Comparison of ENCODE assay signal across 1 cellular context in the genomic region with DNA sequence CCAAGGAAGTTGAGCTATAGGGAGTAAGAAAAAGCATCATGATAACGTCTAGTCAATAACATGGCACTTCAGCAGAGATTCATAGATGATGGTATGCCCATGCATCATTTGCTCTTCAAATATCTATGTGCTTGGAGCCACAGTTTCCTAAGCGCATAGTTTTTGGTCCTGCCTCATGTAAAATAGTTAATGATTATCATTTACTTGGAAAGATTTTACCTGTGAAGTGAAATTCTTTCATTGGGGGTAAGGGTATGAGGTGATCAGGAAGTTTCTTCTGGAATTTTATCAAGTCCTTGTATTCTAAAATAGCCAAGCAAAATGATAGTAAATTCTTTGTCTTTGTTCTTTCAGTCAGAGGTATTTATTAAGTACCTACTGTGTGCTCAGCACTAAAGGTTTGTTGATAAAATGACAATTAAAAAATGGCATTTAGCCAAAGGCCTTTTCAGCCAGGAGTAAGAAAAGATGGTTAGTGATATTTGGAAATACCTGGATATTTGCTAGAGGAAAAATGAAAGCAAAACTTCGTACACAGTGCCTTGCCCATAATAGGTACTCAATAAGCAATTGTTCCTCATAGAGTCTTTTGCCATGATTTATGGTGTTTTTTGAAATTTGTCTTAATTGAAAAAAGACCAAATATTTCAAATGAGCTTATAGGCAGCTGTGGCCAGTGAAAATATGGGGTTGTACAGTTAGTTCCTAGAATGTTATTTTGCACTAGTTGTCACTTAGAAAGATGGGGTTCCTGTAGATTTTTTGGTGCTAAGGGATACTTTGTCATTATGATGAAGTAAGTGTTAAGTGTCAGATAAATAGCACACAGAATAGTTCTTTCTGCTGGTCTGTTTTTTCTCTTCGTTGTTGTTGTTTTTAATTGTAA.
TF ChIP-seq lines count a peak whose summit lies in the region.

No MANE protein-coding gene starts in this region.

TF ChIP-seq in K562, 482 proteins besides CTCF, POLR2A, EP300 and RAD21 (continued from another document and continues in another):
- TF ChIP-seq, protein P1, sequence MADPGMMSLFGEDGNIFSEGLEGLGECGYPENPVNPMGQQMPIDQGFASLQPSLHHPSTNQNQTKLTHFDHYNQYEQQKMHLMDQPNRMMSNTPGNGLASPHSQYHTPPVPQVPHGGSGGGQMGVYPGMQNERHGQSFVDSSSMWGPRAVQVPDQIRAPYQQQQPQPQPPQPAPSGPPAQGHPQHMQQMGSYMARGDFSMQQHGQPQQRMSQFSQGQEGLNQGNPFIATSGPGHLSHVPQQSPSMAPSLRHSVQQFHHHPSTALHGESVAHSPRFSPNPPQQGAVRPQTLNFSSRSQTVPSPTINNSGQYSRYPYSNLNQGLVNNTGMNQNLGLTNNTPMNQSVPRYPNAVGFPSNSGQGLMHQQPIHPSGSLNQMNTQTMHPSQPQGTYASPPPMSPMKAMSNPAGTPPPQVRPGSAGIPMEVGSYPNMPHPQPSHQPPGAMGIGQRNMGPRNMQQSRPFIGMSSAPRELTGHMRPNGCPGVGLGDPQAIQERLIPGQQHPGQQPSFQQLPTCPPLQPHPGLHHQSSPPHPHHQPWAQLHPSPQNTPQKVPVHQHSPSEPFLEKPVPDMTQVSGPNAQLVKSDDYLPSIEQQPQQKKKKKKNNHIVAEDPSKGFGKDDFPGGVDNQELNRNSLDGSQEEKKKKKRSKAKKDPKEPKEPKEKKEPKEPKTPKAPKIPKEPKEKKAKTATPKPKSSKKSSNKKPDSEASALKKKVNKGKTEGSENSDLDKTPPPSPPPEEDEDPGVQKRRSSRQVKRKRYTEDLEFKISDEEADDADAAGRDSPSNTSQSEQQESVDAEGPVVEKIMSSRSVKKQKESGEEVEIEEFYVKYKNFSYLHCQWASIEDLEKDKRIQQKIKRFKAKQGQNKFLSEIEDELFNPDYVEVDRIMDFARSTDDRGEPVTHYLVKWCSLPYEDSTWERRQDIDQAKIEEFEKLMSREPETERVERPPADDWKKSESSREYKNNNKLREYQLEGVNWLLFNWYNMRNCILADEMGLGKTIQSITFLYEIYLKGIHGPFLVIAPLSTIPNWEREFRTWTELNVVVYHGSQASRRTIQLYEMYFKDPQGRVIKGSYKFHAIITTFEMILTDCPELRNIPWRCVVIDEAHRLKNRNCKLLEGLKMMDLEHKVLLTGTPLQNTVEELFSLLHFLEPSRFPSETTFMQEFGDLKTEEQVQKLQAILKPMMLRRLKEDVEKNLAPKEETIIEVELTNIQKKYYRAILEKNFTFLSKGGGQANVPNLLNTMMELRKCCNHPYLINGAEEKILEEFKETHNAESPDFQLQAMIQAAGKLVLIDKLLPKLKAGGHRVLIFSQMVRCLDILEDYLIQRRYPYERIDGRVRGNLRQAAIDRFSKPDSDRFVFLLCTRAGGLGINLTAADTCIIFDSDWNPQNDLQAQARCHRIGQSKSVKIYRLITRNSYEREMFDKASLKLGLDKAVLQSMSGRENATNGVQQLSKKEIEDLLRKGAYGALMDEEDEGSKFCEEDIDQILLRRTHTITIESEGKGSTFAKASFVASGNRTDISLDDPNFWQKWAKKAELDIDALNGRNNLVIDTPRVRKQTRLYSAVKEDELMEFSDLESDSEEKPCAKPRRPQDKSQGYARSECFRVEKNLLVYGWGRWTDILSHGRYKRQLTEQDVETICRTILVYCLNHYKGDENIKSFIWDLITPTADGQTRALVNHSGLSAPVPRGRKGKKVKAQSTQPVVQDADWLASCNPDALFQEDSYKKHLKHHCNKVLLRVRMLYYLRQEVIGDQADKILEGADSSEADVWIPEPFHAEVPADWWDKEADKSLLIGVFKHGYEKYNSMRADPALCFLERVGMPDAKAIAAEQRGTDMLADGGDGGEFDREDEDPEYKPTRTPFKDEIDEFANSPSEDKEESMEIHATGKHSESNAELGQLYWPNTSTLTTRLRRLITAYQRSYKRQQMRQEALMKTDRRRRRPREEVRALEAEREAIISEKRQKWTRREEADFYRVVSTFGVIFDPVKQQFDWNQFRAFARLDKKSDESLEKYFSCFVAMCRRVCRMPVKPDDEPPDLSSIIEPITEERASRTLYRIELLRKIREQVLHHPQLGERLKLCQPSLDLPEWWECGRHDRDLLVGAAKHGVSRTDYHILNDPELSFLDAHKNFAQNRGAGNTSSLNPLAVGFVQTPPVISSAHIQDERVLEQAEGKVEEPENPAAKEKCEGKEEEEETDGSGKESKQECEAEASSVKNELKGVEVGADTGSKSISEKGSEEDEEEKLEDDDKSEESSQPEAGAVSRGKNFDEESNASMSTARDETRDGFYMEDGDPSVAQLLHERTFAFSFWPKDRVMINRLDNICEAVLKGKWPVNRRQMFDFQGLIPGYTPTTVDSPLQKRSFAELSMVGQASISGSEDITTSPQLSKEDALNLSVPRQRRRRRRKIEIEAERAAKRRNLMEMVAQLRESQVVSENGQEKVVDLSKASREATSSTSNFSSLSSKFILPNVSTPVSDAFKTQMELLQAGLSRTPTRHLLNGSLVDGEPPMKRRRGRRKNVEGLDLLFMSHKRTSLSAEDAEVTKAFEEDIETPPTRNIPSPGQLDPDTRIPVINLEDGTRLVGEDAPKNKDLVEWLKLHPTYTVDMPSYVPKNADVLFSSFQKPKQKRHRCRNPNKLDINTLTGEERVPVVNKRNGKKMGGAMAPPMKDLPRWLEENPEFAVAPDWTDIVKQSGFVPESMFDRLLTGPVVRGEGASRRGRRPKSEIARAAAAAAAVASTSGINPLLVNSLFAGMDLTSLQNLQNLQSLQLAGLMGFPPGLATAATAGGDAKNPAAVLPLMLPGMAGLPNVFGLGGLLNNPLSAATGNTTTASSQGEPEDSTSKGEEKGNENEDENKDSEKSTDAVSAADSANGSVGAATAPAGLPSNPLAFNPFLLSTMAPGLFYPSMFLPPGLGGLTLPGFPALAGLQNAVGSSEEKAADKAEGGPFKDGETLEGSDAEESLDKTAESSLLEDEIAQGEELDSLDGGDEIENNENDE (IDR thresholded peaks at IDR 0.05; ENCODE audit: low read depth, low read length): no peak
- TF ChIP-seq SMC3 (conservative IDR thresholded peaks at IDR 0.05; ENCODE audit: insufficient read depth, low read depth, low read length) (no peak), IRF2 (CRISPR knock-in tag; IDR thresholded peaks at IDR 0.05) (no peak), SRF (CRISPR knock-in tag; IDR thresholded peaks at IDR 0.05) (0 out of 4 replicates have a peak, but pooled peaks of 1 of the 2 experiments have one; percentile 38), GATA2 (CRISPR knock-in tag; IDR thresholded peaks at IDR 0.05) (no peak), ZNF668 (CRISPR knock-in tag; IDR thresholded peaks at IDR 0.05) (peak; percentile 90), ZNF584 (CRISPR knock-in tag; IDR thresholded peaks at IDR 0.05; ENCODE audit: low read depth) (no peak), DACH1 (IDR thresholded peaks at IDR 0.05; ENCODE audit: partially characterized antibody) (no peak), HDAC3 (IDR thresholded peaks at IDR 0.05; ENCODE audit: borderline replicate concordance, partially characterized antibody) (no peak), ZNF12 (CRISPR knock-in tag; IDR thresholded peaks at IDR 0.05) (no peak), NR2F6 (CRISPR knock-in tag; IDR thresholded peaks at IDR 0.05) (no peak), HDAC6 (IDR thresholded peaks at IDR 0.05; ENCODE audit: low read depth, low read length) (no peak), ILF3 (IDR thresholded peaks at IDR 0.05; ENCODE audit: borderline replicate concordance) (no peak), TAF9B (IDR thresholded peaks at IDR 0.05; ENCODE audit: partially characterized antibody) (peak; percentile 18), NUFIP1 (IDR thresholded peaks at IDR 0.05; ENCODE audit: partially characterized antibody) (no peak), TRIM28 (IDR thresholded peaks at IDR 0.05) (no peak), NFATC3 (IDR thresholded peaks at IDR 0.05) (peak; percentile 65; the same call in 1 of the 2 replicates), CBX1 (IDR thresholded peaks at IDR 0.05; ENCODE audit: low read depth) (no peak)
- TF ChIP-seq, protein P2, sequence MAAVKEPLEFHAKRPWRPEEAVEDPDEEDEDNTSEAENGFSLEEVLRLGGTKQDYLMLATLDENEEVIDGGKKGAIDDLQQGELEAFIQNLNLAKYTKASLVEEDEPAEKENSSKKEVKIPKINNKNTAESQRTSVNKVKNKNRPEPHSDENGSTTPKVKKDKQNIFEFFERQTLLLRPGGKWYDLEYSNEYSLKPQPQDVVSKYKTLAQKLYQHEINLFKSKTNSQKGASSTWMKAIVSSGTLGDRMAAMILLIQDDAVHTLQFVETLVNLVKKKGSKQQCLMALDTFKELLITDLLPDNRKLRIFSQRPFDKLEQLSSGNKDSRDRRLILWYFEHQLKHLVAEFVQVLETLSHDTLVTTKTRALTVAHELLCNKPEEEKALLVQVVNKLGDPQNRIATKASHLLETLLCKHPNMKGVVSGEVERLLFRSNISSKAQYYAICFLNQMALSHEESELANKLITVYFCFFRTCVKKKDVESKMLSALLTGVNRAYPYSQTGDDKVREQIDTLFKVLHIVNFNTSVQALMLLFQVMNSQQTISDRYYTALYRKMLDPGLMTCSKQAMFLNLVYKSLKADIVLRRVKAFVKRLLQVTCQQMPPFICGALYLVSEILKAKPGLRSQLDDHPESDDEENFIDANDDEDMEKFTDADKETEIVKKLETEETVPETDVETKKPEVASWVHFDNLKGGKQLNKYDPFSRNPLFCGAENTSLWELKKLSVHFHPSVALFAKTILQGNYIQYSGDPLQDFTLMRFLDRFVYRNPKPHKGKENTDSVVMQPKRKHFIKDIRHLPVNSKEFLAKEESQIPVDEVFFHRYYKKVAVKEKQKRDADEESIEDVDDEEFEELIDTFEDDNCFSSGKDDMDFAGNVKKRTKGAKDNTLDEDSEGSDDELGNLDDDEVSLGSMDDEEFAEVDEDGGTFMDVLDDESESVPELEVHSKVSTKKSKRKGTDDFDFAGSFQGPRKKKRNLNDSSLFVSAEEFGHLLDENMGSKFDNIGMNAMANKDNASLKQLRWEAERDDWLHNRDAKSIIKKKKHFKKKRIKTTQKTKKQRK (IDR thresholded peaks at IDR 0.05; ENCODE audit: borderline replicate concordance, low read depth, low read length): no peak
- TF ChIP-seq, protein P3, sequence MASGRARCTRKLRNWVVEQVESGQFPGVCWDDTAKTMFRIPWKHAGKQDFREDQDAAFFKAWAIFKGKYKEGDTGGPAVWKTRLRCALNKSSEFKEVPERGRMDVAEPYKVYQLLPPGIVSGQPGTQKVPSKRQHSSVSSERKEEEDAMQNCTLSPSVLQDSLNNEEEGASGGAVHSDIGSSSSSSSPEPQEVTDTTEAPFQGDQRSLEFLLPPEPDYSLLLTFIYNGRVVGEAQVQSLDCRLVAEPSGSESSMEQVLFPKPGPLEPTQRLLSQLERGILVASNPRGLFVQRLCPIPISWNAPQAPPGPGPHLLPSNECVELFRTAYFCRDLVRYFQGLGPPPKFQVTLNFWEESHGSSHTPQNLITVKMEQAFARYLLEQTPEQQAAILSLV (tag; IDR thresholded peaks at IDR 0.05): peak; percentile 78
- TF ChIP-seq, protein P4, sequence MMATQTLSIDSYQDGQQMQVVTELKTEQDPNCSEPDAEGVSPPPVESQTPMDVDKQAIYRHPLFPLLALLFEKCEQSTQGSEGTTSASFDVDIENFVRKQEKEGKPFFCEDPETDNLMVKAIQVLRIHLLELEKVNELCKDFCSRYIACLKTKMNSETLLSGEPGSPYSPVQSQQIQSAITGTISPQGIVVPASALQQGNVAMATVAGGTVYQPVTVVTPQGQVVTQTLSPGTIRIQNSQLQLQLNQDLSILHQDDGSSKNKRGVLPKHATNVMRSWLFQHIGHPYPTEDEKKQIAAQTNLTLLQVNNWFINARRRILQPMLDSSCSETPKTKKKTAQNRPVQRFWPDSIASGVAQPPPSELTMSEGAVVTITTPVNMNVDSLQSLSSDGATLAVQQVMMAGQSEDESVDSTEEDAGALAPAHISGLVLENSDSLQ (IDR thresholded peaks at IDR 0.05): peak; percentile 37
- TF ChIP-seq, protein P5, sequence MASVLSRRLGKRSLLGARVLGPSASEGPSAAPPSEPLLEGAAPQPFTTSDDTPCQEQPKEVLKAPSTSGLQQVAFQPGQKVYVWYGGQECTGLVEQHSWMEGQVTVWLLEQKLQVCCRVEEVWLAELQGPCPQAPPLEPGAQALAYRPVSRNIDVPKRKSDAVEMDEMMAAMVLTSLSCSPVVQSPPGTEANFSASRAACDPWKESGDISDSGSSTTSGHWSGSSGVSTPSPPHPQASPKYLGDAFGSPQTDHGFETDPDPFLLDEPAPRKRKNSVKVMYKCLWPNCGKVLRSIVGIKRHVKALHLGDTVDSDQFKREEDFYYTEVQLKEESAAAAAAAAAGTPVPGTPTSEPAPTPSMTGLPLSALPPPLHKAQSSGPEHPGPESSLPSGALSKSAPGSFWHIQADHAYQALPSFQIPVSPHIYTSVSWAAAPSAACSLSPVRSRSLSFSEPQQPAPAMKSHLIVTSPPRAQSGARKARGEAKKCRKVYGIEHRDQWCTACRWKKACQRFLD (CRISPR knock-in tag; IDR thresholded peaks at IDR 0.05): peak; percentile 60
- TF ChIP-seq, protein P6, sequence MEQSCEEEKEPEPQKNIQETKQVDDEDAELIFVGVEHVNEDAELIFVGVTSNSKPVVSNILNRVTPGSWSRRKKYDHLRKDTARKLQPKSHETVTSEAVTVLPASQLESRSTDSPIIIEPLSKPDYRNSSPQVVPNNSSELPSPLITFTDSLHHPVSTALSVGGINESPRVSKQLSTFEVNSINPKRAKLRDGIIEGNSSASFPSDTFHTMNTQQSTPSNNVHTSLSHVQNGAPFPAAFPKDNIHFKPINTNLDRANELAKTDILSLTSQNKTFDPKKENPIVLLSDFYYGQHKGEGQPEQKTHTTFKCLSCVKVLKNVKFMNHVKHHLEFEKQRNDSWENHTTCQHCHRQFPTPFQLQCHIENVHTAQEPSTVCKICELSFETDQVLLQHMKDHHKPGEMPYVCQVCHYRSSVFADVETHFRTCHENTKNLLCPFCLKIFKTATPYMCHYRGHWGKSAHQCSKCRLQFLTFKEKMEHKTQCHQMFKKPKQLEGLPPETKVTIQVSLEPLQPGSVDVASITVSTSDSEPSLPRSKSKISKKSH (CRISPR knock-in tag; IDR thresholded peaks at IDR 0.05): no peak
- TF ChIP-seq, protein P7, sequence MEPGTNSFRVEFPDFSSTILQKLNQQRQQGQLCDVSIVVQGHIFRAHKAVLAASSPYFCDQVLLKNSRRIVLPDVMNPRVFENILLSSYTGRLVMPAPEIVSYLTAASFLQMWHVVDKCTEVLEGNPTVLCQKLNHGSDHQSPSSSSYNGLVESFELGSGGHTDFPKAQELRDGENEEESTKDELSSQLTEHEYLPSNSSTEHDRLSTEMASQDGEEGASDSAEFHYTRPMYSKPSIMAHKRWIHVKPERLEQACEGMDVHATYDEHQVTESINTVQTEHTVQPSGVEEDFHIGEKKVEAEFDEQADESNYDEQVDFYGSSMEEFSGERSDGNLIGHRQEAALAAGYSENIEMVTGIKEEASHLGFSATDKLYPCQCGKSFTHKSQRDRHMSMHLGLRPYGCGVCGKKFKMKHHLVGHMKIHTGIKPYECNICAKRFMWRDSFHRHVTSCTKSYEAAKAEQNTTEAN (CRISPR knock-in tag; IDR thresholded peaks at IDR 0.05): no peak
- TF ChIP-seq, protein P8, sequence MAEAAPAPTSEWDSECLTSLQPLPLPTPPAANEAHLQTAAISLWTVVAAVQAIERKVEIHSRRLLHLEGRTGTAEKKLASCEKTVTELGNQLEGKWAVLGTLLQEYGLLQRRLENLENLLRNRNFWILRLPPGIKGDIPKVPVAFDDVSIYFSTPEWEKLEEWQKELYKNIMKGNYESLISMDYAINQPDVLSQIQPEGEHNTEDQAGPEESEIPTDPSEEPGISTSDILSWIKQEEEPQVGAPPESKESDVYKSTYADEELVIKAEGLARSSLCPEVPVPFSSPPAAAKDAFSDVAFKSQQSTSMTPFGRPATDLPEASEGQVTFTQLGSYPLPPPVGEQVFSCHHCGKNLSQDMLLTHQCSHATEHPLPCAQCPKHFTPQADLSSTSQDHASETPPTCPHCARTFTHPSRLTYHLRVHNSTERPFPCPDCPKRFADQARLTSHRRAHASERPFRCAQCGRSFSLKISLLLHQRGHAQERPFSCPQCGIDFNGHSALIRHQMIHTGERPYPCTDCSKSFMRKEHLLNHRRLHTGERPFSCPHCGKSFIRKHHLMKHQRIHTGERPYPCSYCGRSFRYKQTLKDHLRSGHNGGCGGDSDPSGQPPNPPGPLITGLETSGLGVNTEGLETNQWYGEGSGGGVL (CRISPR knock-in tag; IDR thresholded peaks at IDR 0.05): peak; percentile 77
